ENCODE assay signal across 22 cellular contexts in genomic region chr11:617912-618682, GRCh38. TPM values are rescaled to one million over a fixed set of nuclear protein-coding genes. Genes with fewer than 3 reads are reported as not detected.
DNase-seq lines count a peak whose midpoint lies in the region; ATAC-seq, FAIRE-seq and TF ChIP-seq lines count a peak whose summit lies in the region.
"Had no signal": no experiment of that assay in that cellular context is flagged by ENCODE, and none has a peak within 500 bp of the region (broad histone marks: within the 10 kb centered on the region; RNA-seq: fewer than 3 reads in every experiment).

No MANE protein-coding gene starts in this region.

- peaks cover 24% of the 10 kb centered on the region for H3K4me1 Mint-ChIP-seq in activated T-cell treated with anti-CD3 and anti-CD28 coated beads, Interleukin-2, amount 50 U/mL, for 24 hours (ENCODE audit: low read depth)

- H3K27ac ChIP-seq in HEK293 (ENCODE audit: extremely low read depth, low read depth, low read length) (no peak overlapping the region), HepG2 (ENCODE audit: extremely low read length, insufficient read depth, low read length) (no peak overlapping the region), ovary (no peak overlapping the region)
- H3K27ac ChIP-seq: A549, BLaER1, KMS-11 had no signal

- H3K27ac Mint-ChIP-seq in activated T-cell treated with anti-CD3 and anti-CD28 coated beads, Interleukin-2, amount 50 U/mL, for 24 hours, result peak overlapping the region; percentile 14
- H3K27ac Mint-ChIP-seq: CD8-positive, alpha-beta T cell had no signal

- H3K9ac ChIP-seq in HepG2 (ENCODE audit: insufficient read depth, low read depth, low read length), result no peak overlapping the region
- H3K9ac ChIP-seq: BLaER1, KMS-11 had no signal

- no peak overlapping the region for H3K4me2 ChIP-seq in HepG2 (ENCODE audit: low read depth, low read length)
- H3K4me2 ChIP-seq: A549, KMS-11 had no signal

- 98% methylated on average over 20 of the region's 25 CpGs for WGBS in HepG2 (ENCODE audit: low lambda C conversion rate)
- 91 to 93% (median 93%) methylated on average over 24 to 25 of the region's 25 CpGs for WGBS in ovary, 3 donors

- TF ChIP-seq EP300 in HepG2 (IDR thresholded peaks at IDR 0.05; ENCODE audit: low read depth in 2 of 2, low read length in 2 of 2), result no peak
- no peak for TF ChIP-seq EP300 in HepG2 (CRISPR knock-in tag; IDR thresholded peaks at IDR 0.05; ENCODE audit: borderline replicate concordance)
- TF ChIP-seq EP300 in ovary (IDR thresholded peaks at IDR 0.05), result no peak

- no peak overlapping the region for H3K4me3 ChIP-seq in HEK293 (ENCODE audit: low read depth, low read length)
- no peak overlapping the region for H3K4me3 ChIP-seq in HepG2 (replicated peaks in 1 of 3; ENCODE audit: insufficient read depth in 1 of 3, low read depth in 2 of 3, low read length in 3 of 3)
- no peak overlapping the region for H3K4me3 ChIP-seq in ovary
- H3K4me3 ChIP-seq: A549, BLaER1 had no signal

- POLR2A ChIA-PET in HEK293 (lab: Yijun Ruan, JAX), result no interaction called here
- POLR2A ChIA-PET in HepG2 (lab: Yijun Ruan, JAX), result no interaction called here

- H3K9me3 ChIP-seq in HEK293 (ENCODE audit: control insufficient read depth, insufficient read depth, low read depth, low read length) (no peaks in the 10 kb centered on the region), HepG2 (ENCODE audit: low read length) (no peaks in the 10 kb centered on the region), ovary (no peaks in the 10 kb centered on the region)
- H3K9me3 ChIP-seq: A549, BLaER1 had no signal

- H3K36me3 Mint-ChIP-seq in activated T-cell treated with anti-CD3 and anti-CD28 coated beads, Interleukin-2, amount 50 U/mL, for 24 hours (ENCODE audit: low read depth), result peaks cover 19% of the 10 kb centered on the region
- H3K36me3 Mint-ChIP-seq: CD8-positive, alpha-beta T cell had no signal

- in situ Hi-C loops in HepG2 (cut with HindIII; ENCODE audit: extremely low pct_ligation_motif_present, low pct_unique_long_range_greater_than_20kb), result no loop called here

- no peak for TF ChIP-seq RAD21 in HepG2 (CRISPR knock-in tag; IDR thresholded peaks at IDR 0.05)

- H2AFZ ChIP-seq in HepG2 (ENCODE audit: low read length), result no peak overlapping the region

- FAIRE-seq in HepG2 (lab: Jason Lieb, UNC), result no peak
- FAIRE-seq: A549, D721Med had no signal

- no TSS peak for BruUV-seq in HepG2 (replicated peaks; lab: Mats Ljungman, UMichigan)

- no peak for DNase-seq in activated T-cell treated with anti-CD3 and anti-CD28 coated beads, Interleukin-2, amount 50 U/mL, for 24 hours
- DNase-seq in activated T-cell treated with anti-CD3 and anti-CD28 coated beads, Interleukin-2, amount 50 U/mL, for 1 hour, result no peak
- DNase-seq in HepG2 (ENCODE audit: low spot score) (no peak), ovary (peak in 3 of 5 donors; percentile 11 to 47 (median 29)), SKM-1 (lab: John Stamatoyannopoulos, UW; ENCODE audit: unreplicated experiment) (no peak)
- DNase-seq in stimulated activated CD4-positive, alpha-beta T cell treated with anti-CD3 and anti-CD28 coated beads, Interleukin-2, amount 100 ng/mL, for 48 hours, result no peak
- DNase-seq: DMS79, NCI-H1417, NCI-H187, NCI-H2107, NCI-H510A, NCI-H82, SHP77 treated with DMSO at 0.1 percent for 48 hours had no signal

- H3K27me3 ChIP-seq in HepG2 (ENCODE audit: control insufficient read depth in 1 of 2, insufficient read depth in 2 of 2, low read length in 2 of 2), result no peaks in the 10 kb centered on the region
- no peaks in the 10 kb centered on the region for H3K27me3 ChIP-seq in ovary
- H3K27me3 ChIP-seq: BLaER1 had no signal

- H3K36me3 ChIP-seq in HEK293 (ENCODE audit: control insufficient read depth in 2 of 2, insufficient read depth in 1 of 2, low read length in 2 of 2), result peaks cover 0 to 27% of the 10 kb centered on the region in 2 experiments; a peak in 1 of 3 replicates
- peaks cover 2 to 18% of the 10 kb centered on the region in 2 experiments; a peak in 4 of 5 replicates for H3K36me3 ChIP-seq in HepG2 (replicated peaks in 1 of 2; ENCODE audit: control insufficient read depth in 1 of 2, insufficient read depth in 2 of 2, low read length in 2 of 2)
- H3K36me3 ChIP-seq in ovary, result no peaks in the 10 kb centered on the region

- H3K4me1 ChIP-seq in HEK293 (ENCODE audit: control insufficient read depth, insufficient read depth, low read length) (no peaks in the 10 kb centered on the region), HepG2 (ENCODE audit: insufficient read depth, low read length) (no peaks in the 10 kb centered on the region), ovary (ENCODE audit: insufficient read depth) (peaks cover 8% of the 10 kb centered on the region)

- intact Hi-C loops in HepG2 (cut with micrococcal nuclease; ENCODE audit: unreplicated experiment) (loop anchor here (10.0 kb wide), 1 partner anchor 63 kb away; no protein-coding TSS in a partner anchor), ovary (cut with DNase I) (loop anchor here in 1 of 4 donors (10.0 kb wide), 1 partner anchor 57 kb away; no protein-coding TSS in a partner anchor)

- no peaks in the 10 kb centered on the region for H4K20me1 ChIP-seq in HepG2 (ENCODE audit: insufficient read depth, low read length)

- TF ChIP-seq POLR2A in HepG2 (IDR thresholded peaks at IDR 0.05; ENCODE audit: insufficient read depth in 1 of 2, low read depth in 2 of 2, low read length in 2 of 2), result no peak; a peak in 1 of 4 replicates
- TF ChIP-seq POLR2A in ovary (IDR thresholded peaks at IDR 0.05), result no peak

- ATAC-seq in HepG2, result no peak
- no peak for ATAC-seq in GM21526 (IDR thresholded peaks at IDR 0.05; ENCODE audit: low FRiP score, unreplicated experiment)
- ATAC-seq: A549; CD8-positive, alpha-beta T cell had no signal

- CTCF ChIA-PET in HEK293 (lab: Yijun Ruan, JAX) (no interaction called here), HepG2 (lab: Yijun Ruan, JAX; ENCODE audit: low intra/inter-chr PET ratio, low total read pairs) (no interaction called here)

- no peaks in the 10 kb centered on the region for H3K79me2 ChIP-seq in HepG2 (ENCODE audit: insufficient read depth, low read length)

- H3K27me3 Mint-ChIP-seq in activated T-cell treated with anti-CD3 and anti-CD28 coated beads, Interleukin-2, amount 50 U/mL, for 24 hours, result no peaks in the 10 kb centered on the region

- no peaks in the 10 kb centered on the region for H3K9me3 Mint-ChIP-seq in activated T-cell treated with anti-CD3 and anti-CD28 coated beads, Interleukin-2, amount 50 U/mL, for 24 hours
- H3K9me3 Mint-ChIP-seq: CD8-positive, alpha-beta T cell had no signal

- H3K4me3 Mint-ChIP-seq in activated T-cell treated with anti-CD3 and anti-CD28 coated beads, Interleukin-2, amount 50 U/mL, for 24 hours, result no peak overlapping the region
- H3K4me3 Mint-ChIP-seq: CD8-positive, alpha-beta T cell had no signal

- TF ChIP-seq CTCF in HEK293 (tag by site-specific recombination; IDR thresholded peaks at IDR 0.05) (no peak), HepG2 (CRISPR knock-in tag; IDR thresholded peaks at IDR 0.05) (no peak), ovary (IDR thresholded peaks at IDR 0.05) (no peak)

RNA-seq across cellular contexts. Expression of gene IRF7, which starts 2.3 kb away (rescaled TPM):
- total RNA-seq in HepG2 (2016; rRNA removed; fragmentation: Illumina TruSeq; extraction: Trizol) (not detected in 2 replicates), ovary (10 to 100 TPM in 6 of 7 donors, 1 to 10 TPM in 1; 8.2 to 59.1 (median 17.1) TPM)
- not detected in 2 replicates for total RNA-seq in HepG2 (2016; cell fraction: cytosol; rRNA removed; fragmentation: Illumina TruSeq; extraction: Trizol; ENCODE audit: low read depth)
- not detected in 2 replicates for total RNA-seq in HepG2 (2016; cell fraction: insoluble cytoplasmic fraction; rRNA removed; fragmentation: Illumina TruSeq; extraction: Trizol)
- total RNA-seq in HepG2 (2016; cell fraction: membrane; rRNA removed; fragmentation: Illumina TruSeq; extraction: Trizol), result not detected in 2 replicates
- not detected in 2 replicates for total RNA-seq in HepG2 (2016; cell fraction: nucleus; rRNA removed; fragmentation: Illumina TruSeq; extraction: Trizol)
- polyA plus RNA-seq in HepG2 (2011; rRNA removed) (0.04 TPM in 1 of 2 replicates, not detected in the other), ovary (10 to 100 TPM in 1 of 2 donors, under 1 TPM in 1; 0.28 to 22.8 TPM)
- polyA plus RNA-seq in HepG2 (2011; cell fraction: cytosol; rRNA removed), result 0.03 TPM in 1 of 2 replicates, not detected in the other
- polyA plus RNA-seq in HepG2 (2011; cell fraction: nucleus; rRNA removed), result 0.47 and 0.69 TPM in 2 replicates
- 0.42 and 0.91 TPM in 2 replicates for polyA plus RNA-seq in HepG2 (2012)
- not detected in 2 replicates for polyA plus RNA-seq in HepG2 (2016; cell fraction: cytosol; fragmentation: Illumina TruSeq; extraction: Trizol; ENCODE audit: low read depth)
- polyA plus RNA-seq in HepG2 (2016; cell fraction: insoluble cytoplasmic fraction; fragmentation: Illumina TruSeq; extraction: Trizol; ENCODE audit: low read depth), result not detected in 2 replicates
- not detected in 2 replicates for polyA plus RNA-seq in HepG2 (2016; cell fraction: membrane; fragmentation: Illumina TruSeq; extraction: Trizol; ENCODE audit: low read depth)
- not detected in 2 replicates for polyA plus RNA-seq in HepG2 (2016; cell fraction: nucleus; fragmentation: Illumina TruSeq; extraction: Trizol; ENCODE audit: insufficient read depth, low read depth)
- polyA minus RNA-seq in HepG2 (2011; rRNA and poly(A)+ RNA removed; ENCODE audit: low replicate concordance), result 3.8 TPM in 1 of 2 replicates, not detected in the other
- not detected in 2 replicates for polyA minus RNA-seq in HepG2 (2011; cell fraction: cytosol; rRNA and poly(A)+ RNA removed)
- not detected in 2 replicates for polyA minus RNA-seq in HepG2 (2011; cell fraction: nucleus; rRNA and poly(A)+ RNA removed)

RNA-seq across cellular contexts. Expression of gene CDHR5, which starts 6.7 kb away (rescaled TPM):
- total RNA-seq in HepG2 (2016; rRNA removed; fragmentation: Illumina TruSeq; extraction: Trizol) (0.21 and 0.46 TPM in 2 replicates), ovary (1 to 10 TPM in 1 of 7 donors, under 1 TPM in 2, not detected in 4; 0.20 to 2.3 (median 0.22) TPM)
- total RNA-seq in HepG2 (2016; cell fraction: cytosol; rRNA removed; fragmentation: Illumina TruSeq; extraction: Trizol; ENCODE audit: low read depth), result 0.09 TPM in 1 of 2 replicates, not detected in the other
- 0.52 TPM in 1 of 2 replicates, not detected in the other for total RNA-seq in HepG2 (2016; cell fraction: insoluble cytoplasmic fraction; rRNA removed; fragmentation: Illumina TruSeq; extraction: Trizol)
- 0.25 and 0.52 TPM in 2 replicates for total RNA-seq in HepG2 (2016; cell fraction: membrane; rRNA removed; fragmentation: Illumina TruSeq; extraction: Trizol)
- 0.65 and 0.72 TPM in 2 replicates for total RNA-seq in HepG2 (2016; cell fraction: nucleus; rRNA removed; fragmentation: Illumina TruSeq; extraction: Trizol)
- polyA plus RNA-seq in HepG2 (2011; rRNA removed) (0.68 and 0.71 TPM in 2 replicates), ovary (under 1 TPM in 1 of 2 donors, not detected in 1; 0.07 TPM)
- polyA plus RNA-seq in HepG2 (2011; cell fraction: cytosol; rRNA removed), result 0.19 and 0.67 TPM in 2 replicates
- 1.8 and 3.5 TPM in 2 replicates for polyA plus RNA-seq in HepG2 (2011; cell fraction: nucleus; rRNA removed)
- 0.37 and 0.71 TPM in 2 replicates for polyA plus RNA-seq in HepG2 (2012)
- 0.06 and 0.12 TPM in 2 replicates for polyA plus RNA-seq in HepG2 (2016; cell fraction: cytosol; fragmentation: Illumina TruSeq; extraction: Trizol; ENCODE audit: low read depth)
- polyA plus RNA-seq in HepG2 (2016; cell fraction: insoluble cytoplasmic fraction; fragmentation: Illumina TruSeq; extraction: Trizol; ENCODE audit: low read depth), result 0.70 and 0.90 TPM in 2 replicates
- 0.11 and 0.40 TPM in 2 replicates for polyA plus RNA-seq in HepG2 (2016; cell fraction: membrane; fragmentation: Illumina TruSeq; extraction: Trizol; ENCODE audit: low read depth)
- 3.1 and 3.6 TPM in 2 replicates for polyA plus RNA-seq in HepG2 (2016; cell fraction: nucleus; fragmentation: Illumina TruSeq; extraction: Trizol; ENCODE audit: insufficient read depth, low read depth)
- polyA minus RNA-seq in HepG2 (2011; rRNA and poly(A)+ RNA removed; ENCODE audit: low replicate concordance), result 0.62 TPM in 1 of 2 replicates, not detected in the other
- 0.40 TPM in 1 of 2 replicates, not detected in the other for polyA minus RNA-seq in HepG2 (2011; cell fraction: cytosol; rRNA and poly(A)+ RNA removed)
- polyA minus RNA-seq in HepG2 (2011; cell fraction: nucleus; rRNA and poly(A)+ RNA removed), result 0.26 and 0.75 TPM in 2 replicates
- total RNA-seq: CD8-positive, alpha-beta T cell; H4; RPMI7951 had no signal

RNA-seq across cellular contexts. Expression of gene SCT, which starts 8.9 kb away (rescaled TPM):
- not detected in 2 replicates for total RNA-seq in HepG2 (2016; rRNA removed; fragmentation: Illumina TruSeq; extraction: Trizol)
- total RNA-seq in HepG2 (2016; cell fraction: cytosol; rRNA removed; fragmentation: Illumina TruSeq; extraction: Trizol; ENCODE audit: low read depth), result not detected in 2 replicates
- total RNA-seq in HepG2 (2016; cell fraction: insoluble cytoplasmic fraction; rRNA removed; fragmentation: Illumina TruSeq; extraction: Trizol), result not detected in 2 replicates
- not detected in 2 replicates for total RNA-seq in HepG2 (2016; cell fraction: membrane; rRNA removed; fragmentation: Illumina TruSeq; extraction: Trizol)
- total RNA-seq in HepG2 (2016; cell fraction: nucleus; rRNA removed; fragmentation: Illumina TruSeq; extraction: Trizol), result not detected in 2 replicates
- polyA plus RNA-seq in HepG2 (2011; rRNA removed), result not detected in 2 replicates
- not detected in 2 replicates for polyA plus RNA-seq in HepG2 (2011; cell fraction: cytosol; rRNA removed)
- not detected in 2 replicates for polyA plus RNA-seq in HepG2 (2011; cell fraction: nucleus; rRNA removed)
- not detected in 2 replicates for polyA plus RNA-seq in HepG2 (2012)
- polyA plus RNA-seq in HepG2 (2016; cell fraction: cytosol; fragmentation: Illumina TruSeq; extraction: Trizol; ENCODE audit: low read depth), result not detected in 2 replicates
- polyA plus RNA-seq in HepG2 (2016; cell fraction: insoluble cytoplasmic fraction; fragmentation: Illumina TruSeq; extraction: Trizol; ENCODE audit: low read depth), result not detected in 2 replicates
- polyA plus RNA-seq in HepG2 (2016; cell fraction: membrane; fragmentation: Illumina TruSeq; extraction: Trizol; ENCODE audit: low read depth), result not detected in 2 replicates
- not detected in 2 replicates for polyA plus RNA-seq in HepG2 (2016; cell fraction: nucleus; fragmentation: Illumina TruSeq; extraction: Trizol; ENCODE audit: insufficient read depth, low read depth)
- not detected in 2 replicates for polyA minus RNA-seq in HepG2 (2011; rRNA and poly(A)+ RNA removed; ENCODE audit: low replicate concordance)
- polyA minus RNA-seq in HepG2 (2011; cell fraction: cytosol; rRNA and poly(A)+ RNA removed), result not detected in 2 replicates
- polyA minus RNA-seq in HepG2 (2011; cell fraction: nucleus; rRNA and poly(A)+ RNA removed), result not detected in 2 replicates
- total RNA-seq in ovary, result not detected
- polyA plus RNA-seq in ovary, result under 1 TPM in 1 of 2 donors, not detected in 1; 0.68 TPM
- total RNA-seq: CD8-positive, alpha-beta T cell; H4; RPMI7951 had no signal
- polyA plus RNA-seq: A549 had no signal

RNA-seq across cellular contexts. Expression of gene DRD4, which starts 19.0 kb away (rescaled TPM):
- total RNA-seq in HepG2 (2016; rRNA removed; fragmentation: Illumina TruSeq; extraction: Trizol) (0.13 TPM in 1 of 2 replicates, not detected in the other), ovary (1 to 10 TPM in 5 of 7 donors, under 1 TPM in 2; 0.57 to 3.3 (median 1.7) TPM)
- not detected in 2 replicates for total RNA-seq in HepG2 (2016; cell fraction: cytosol; rRNA removed; fragmentation: Illumina TruSeq; extraction: Trizol; ENCODE audit: low read depth)
- total RNA-seq in HepG2 (2016; cell fraction: insoluble cytoplasmic fraction; rRNA removed; fragmentation: Illumina TruSeq; extraction: Trizol), result not detected in 2 replicates
- 0.15 TPM in 1 of 2 replicates, not detected in the other for total RNA-seq in HepG2 (2016; cell fraction: membrane; rRNA removed; fragmentation: Illumina TruSeq; extraction: Trizol)
- not detected in 2 replicates for total RNA-seq in HepG2 (2016; cell fraction: nucleus; rRNA removed; fragmentation: Illumina TruSeq; extraction: Trizol)
- polyA plus RNA-seq in HepG2 (2011; rRNA removed) (0.09 TPM in 2 replicates), ovary (under 1 TPM in 1 of 2 donors, not detected in 1; 0.63 TPM)
- 0.11 TPM in 1 of 2 replicates, not detected in the other for polyA plus RNA-seq in HepG2 (2011; cell fraction: cytosol; rRNA removed)
- polyA plus RNA-seq in HepG2 (2011; cell fraction: nucleus; rRNA removed), result 1.3 and 1.6 TPM in 2 replicates
- polyA plus RNA-seq in HepG2 (2012), result 0.60 and 0.79 TPM in 2 replicates
- polyA plus RNA-seq in HepG2 (2016; cell fraction: cytosol; fragmentation: Illumina TruSeq; extraction: Trizol; ENCODE audit: low read depth), result 0.18 and 0.26 TPM in 2 replicates
- polyA plus RNA-seq in HepG2 (2016; cell fraction: insoluble cytoplasmic fraction; fragmentation: Illumina TruSeq; extraction: Trizol; ENCODE audit: low read depth), result 0.16 and 0.24 TPM in 2 replicates
- 0.22 and 0.28 TPM in 2 replicates for polyA plus RNA-seq in HepG2 (2016; cell fraction: membrane; fragmentation: Illumina TruSeq; extraction: Trizol; ENCODE audit: low read depth)
- 1.4 and 1.5 TPM in 2 replicates for polyA plus RNA-seq in HepG2 (2016; cell fraction: nucleus; fragmentation: Illumina TruSeq; extraction: Trizol; ENCODE audit: insufficient read depth, low read depth)
- polyA minus RNA-seq in HepG2 (2011; rRNA and poly(A)+ RNA removed; ENCODE audit: low replicate concordance), result 0.42 TPM in 1 of 2 replicates, not detected in the other
- not detected in 2 replicates for polyA minus RNA-seq in HepG2 (2011; cell fraction: cytosol; rRNA and poly(A)+ RNA removed)
- 0.26 and 0.50 TPM in 2 replicates for polyA minus RNA-seq in HepG2 (2011; cell fraction: nucleus; rRNA and poly(A)+ RNA removed)
- total RNA-seq: H4, RPMI7951 had no signal
- polyA plus RNA-seq: A549 had no signal

RNA-seq across cellular contexts. Expression of gene PHRF1, which starts 41.8 kb away (rescaled TPM):
- 13.7 and 16.7 TPM in 2 replicates for total RNA-seq in HepG2 (2016; rRNA removed; fragmentation: Illumina TruSeq; extraction: Trizol)
- 7.4 and 7.9 TPM in 2 replicates for total RNA-seq in HepG2 (2016; cell fraction: cytosol; rRNA removed; fragmentation: Illumina TruSeq; extraction: Trizol; ENCODE audit: low read depth)
- 10.7 and 17.0 TPM in 2 replicates for total RNA-seq in HepG2 (2016; cell fraction: insoluble cytoplasmic fraction; rRNA removed; fragmentation: Illumina TruSeq; extraction: Trizol)
- 5.1 and 6.1 TPM in 2 replicates for total RNA-seq in HepG2 (2016; cell fraction: membrane; rRNA removed; fragmentation: Illumina TruSeq; extraction: Trizol)
- total RNA-seq in HepG2 (2016; cell fraction: nucleus; rRNA removed; fragmentation: Illumina TruSeq; extraction: Trizol), result 10.8 and 14.2 TPM in 2 replicates
- polyA plus RNA-seq in HepG2 (2011; rRNA removed), result 8.2 and 11.2 TPM in 2 replicates
- polyA plus RNA-seq in HepG2 (2011; cell fraction: cytosol; rRNA removed), result 4.8 and 7.0 TPM in 2 replicates
- polyA plus RNA-seq in HepG2 (2011; cell fraction: nucleus; rRNA removed), result 30.1 and 30.7 TPM in 2 replicates
- 7.4 and 8.1 TPM in 2 replicates for polyA plus RNA-seq in HepG2 (2012)
- polyA plus RNA-seq in HepG2 (2016; cell fraction: cytosol; fragmentation: Illumina TruSeq; extraction: Trizol; ENCODE audit: low read depth), result 1.6 and 1.8 TPM in 2 replicates
- 10.7 and 13.7 TPM in 2 replicates for polyA plus RNA-seq in HepG2 (2016; cell fraction: insoluble cytoplasmic fraction; fragmentation: Illumina TruSeq; extraction: Trizol; ENCODE audit: low read depth)
- 2.1 and 2.5 TPM in 2 replicates for polyA plus RNA-seq in HepG2 (2016; cell fraction: membrane; fragmentation: Illumina TruSeq; extraction: Trizol; ENCODE audit: low read depth)
- polyA plus RNA-seq in HepG2 (2016; cell fraction: nucleus; fragmentation: Illumina TruSeq; extraction: Trizol; ENCODE audit: insufficient read depth, low read depth), result 25.7 and 27.7 TPM in 2 replicates
- polyA minus RNA-seq in HepG2 (2011; rRNA and poly(A)+ RNA removed; ENCODE audit: low replicate concordance), result 13.6 and 18.7 TPM in 2 replicates
- 7.8 and 7.9 TPM in 2 replicates for polyA minus RNA-seq in HepG2 (2011; cell fraction: cytosol; rRNA and poly(A)+ RNA removed)
- polyA minus RNA-seq in HepG2 (2011; cell fraction: nucleus; rRNA and poly(A)+ RNA removed), result 17.4 and 19.9 TPM in 2 replicates
- 10 to 100 TPM; 15.5 to 34.2 (median 31.0) TPM for total RNA-seq in ovary
- 10 to 100 TPM in 1 of 2 donors, 1 to 10 TPM in 1; 3.8 to 21.3 TPM for polyA plus RNA-seq in ovary

Comparison
In these comparisons a context has a peak if more than half of its experiments do, and no peak if none do; other contexts are left out.
1. DNase-seq: peak in ovary (3 of 5); none in activated T-cell treated with anti-CD3 and anti-CD28 coated beads, Interleukin-2, amount 50 U/mL, for 24 hours (single experiment), activated T-cell treated with anti-CD3 and anti-CD28 coated beads, Interleukin-2, amount 50 U/mL, for 1 hour (single experiment), HepG2 (single experiment), stimulated activated CD4-positive, alpha-beta T cell treated with anti-CD3 and anti-CD28 coated beads, Interleukin-2, amount 100 ng/mL, for 48 hours (0 of 2) and SKM-1 (single experiment).
2. RNA of gene IRF7, which starts 2.3 kb away (total RNA-seq): 8.2 to 59.1 TPM in ovary; not detected in HepG2; every median in the first group is over 4 times any median in the second.